In genomic region chr20:38113401-38114325, GRCh38 we compare ENCODE assay signal across 9 cellular contexts. TPM values are rescaled to one million over a fixed set of nuclear protein-coding genes. Genes with fewer than 3 reads are reported as not detected.
DNase-seq lines count a peak whose midpoint lies in the region; ATAC-seq and TF ChIP-seq lines count a peak whose summit lies in the region.
"Had no signal": no experiment of that assay in that cellular context is flagged by ENCODE, and none has a peak within 500 bp of the region (broad histone marks: within the 10 kb centered on the region; RNA-seq: fewer than 3 reads in every experiment).

No MANE protein-coding gene starts in this region.

- no peak for TF ChIP-seq POLR2A in vagina (IDR thresholded peaks at IDR 0.05)

- H3K4me3 ChIP-seq in heart right ventricle = no peak overlapping the region
- no peak overlapping the region for H3K4me3 ChIP-seq in fibroblast of mammary gland (ENCODE audit: control insufficient read depth, low read depth, low read length)
- H3K4me3 ChIP-seq in vagina = no peak overlapping the region

- 51 to 57% methylated on average over 10 of the region's 10 CpGs for WGBS in heart right ventricle, 2 donors

- peak in 1 of 2 donors; percentile 41 for DNase-seq in heart right ventricle
- DNase-seq in cardiac septum (ENCODE audit: low spot score) = no peak
- peak; percentile 97 for DNase-seq in OCI-M1 (lab: John Stamatoyannopoulos, UW)
- DNase-seq in fibroblast of mammary gland (ENCODE audit: low read depth) = no peak
- peak; percentile 77 to 79 for DNase-seq in vagina (ENCODE audit: extremely low spot score in 2 of 2)
- DNase-seq in NCI-H1436 (lab: John Stamatoyannopoulos, UW) = no peak

- peak in 7 of 9 donors; percentile 7 to 51 (median 38) for TF ChIP-seq CTCF in heart right ventricle (IDR thresholded peaks at IDR 0.05)
- peak; percentile 15 for TF ChIP-seq CTCF in fibroblast of mammary gland (conservative IDR thresholded peaks at IDR 0.05; ENCODE audit: control insufficient read depth, insufficient read depth, low read depth, low read length)
- no peak for TF ChIP-seq CTCF in vagina (IDR thresholded peaks at IDR 0.05)

- H3K36me3 ChIP-seq in heart right ventricle (no peaks in the 10 kb centered on the region), vagina (no peaks in the 10 kb centered on the region)
- H3K36me3 ChIP-seq: neutrophil had no signal

- intact Hi-C loops in heart right ventricle (cut with DNase I) (loop anchor here in 4 of 10 donors (5.0 kb wide), 4 partner anchors 41 to 54 kb away; partner anchors contain the start of gene TGM2 (in 2 of the 4)), cardiac septum (cut with DNase I) (no loop called here), vagina (cut with DNase I) (loop anchor here (5.0 kb wide), 1 partner anchor 36 kb away; no protein-coding TSS in a partner anchor)

- no peak for ATAC-seq in heart right ventricle
- no peak for ATAC-seq in GM21423 (IDR thresholded peaks at IDR 0.05; ENCODE audit: unreplicated experiment)
- ATAC-seq in HG02938 (IDR thresholded peaks at IDR 0.05; ENCODE audit: unreplicated experiment) = no peak

- peak overlapping the region in 7 of 10 donors; percentile 6 to 60 (median 38) for H3K27ac ChIP-seq in heart right ventricle
- H3K27ac ChIP-seq in vagina = no peak overlapping the region
- H3K27ac ChIP-seq: neutrophil had no signal

- H3K9me3 ChIP-seq in heart right ventricle (no peaks in the 10 kb centered on the region), vagina (no peaks in the 10 kb centered on the region)
- H3K9me3 ChIP-seq: neutrophil had no signal

- H3K27me3 ChIP-seq in heart right ventricle = no peaks in the 10 kb centered on the region
- no peaks in the 10 kb centered on the region for H3K27me3 ChIP-seq in vagina
- H3K27me3 ChIP-seq: neutrophil had no signal

- peaks cover 26 to 58% (median 45%) of the 10 kb centered on the region in 9 donors for H3K4me1 ChIP-seq in heart right ventricle
- peaks cover 28% of the 10 kb centered on the region for H3K4me1 ChIP-seq in vagina

RNA-seq across cellular contexts. Expression of gene TGM2, which starts 51.4 kb away (rescaled TPM):
- 100 to 1,000 TPM; 279 to 993 (median 472) TPM for total RNA-seq in heart right ventricle
- 100 to 1,000 TPM; 146 to 475 TPM for polyA plus RNA-seq in heart right ventricle
- total RNA-seq in cardiac septum = 792 TPM
- total RNA-seq in vagina = 92.8 TPM

Comparison
In these comparisons a context has a peak if more than half of its experiments do, and no peak if none do; other contexts are left out.
1. DNase-seq: peak in OCI-M1 (single experiment) and vagina (2 of 2); none in cardiac septum (single experiment), fibroblast of mammary gland (single experiment) and NCI-H1436 (single experiment).
2. CTCF ChIP-seq: peak in heart right ventricle (7 of 9) and fibroblast of mammary gland (single experiment); none in vagina (0 of 3).